ENCODE assay signal across 1 cellular context in the genomic region with DNA sequence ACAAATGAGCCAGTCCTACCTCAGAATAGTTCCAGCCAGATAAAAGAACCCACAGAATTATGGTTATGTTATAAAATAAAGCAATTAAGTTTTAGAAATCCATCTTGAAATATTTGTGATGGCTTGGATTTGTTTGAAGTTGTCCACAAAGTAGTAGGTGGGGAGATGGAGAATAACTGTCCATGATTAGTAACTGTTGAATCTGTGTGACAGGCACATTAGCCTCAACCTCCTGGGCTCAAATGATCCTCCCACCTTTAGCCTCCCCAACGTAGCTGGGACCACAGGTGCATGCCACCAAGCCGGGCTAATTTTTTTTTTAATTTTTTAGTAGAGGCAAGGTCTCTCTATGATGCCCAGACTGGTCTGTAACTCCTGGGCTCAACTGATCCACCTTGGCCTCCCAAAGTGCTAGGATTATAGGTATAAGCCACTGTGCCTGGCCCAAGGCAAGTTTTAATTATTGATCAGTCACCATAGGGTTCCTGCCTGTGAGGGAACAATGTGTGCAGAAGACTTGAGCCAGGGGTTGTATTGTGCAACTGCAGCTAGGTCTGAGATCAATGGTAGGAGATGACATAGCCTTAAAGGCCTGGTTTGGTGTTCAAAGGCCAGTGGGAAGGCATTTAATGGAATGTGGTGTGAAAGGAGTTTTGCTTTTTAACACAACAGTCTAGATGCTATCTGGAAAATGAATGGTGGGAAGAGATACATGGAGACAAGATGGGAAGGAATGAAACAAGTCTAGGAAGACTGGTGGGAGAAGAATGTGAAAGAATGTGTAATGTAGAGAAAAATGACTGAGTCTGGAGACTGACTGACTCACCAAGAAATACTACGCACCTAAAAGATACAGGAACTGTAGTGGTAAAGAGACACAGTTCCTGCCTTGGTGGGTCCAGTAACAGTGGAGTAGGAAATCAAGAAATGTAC.
TF ChIP-seq lines count a peak whose summit lies in the region.

No MANE protein-coding gene starts in this region.

TF ChIP-seq in K562, 482 proteins besides CTCF, POLR2A, EP300 and RAD21 (continued from another document and continues in another):
- TF ChIP-seq ZFP36 (IDR thresholded peaks at IDR 0.05; ENCODE audit: low read depth, low read length, partially characterized antibody) (no peak), HEY1 (CRISPR knock-in tag; IDR thresholded peaks at IDR 0.05; ENCODE audit: borderline replicate concordance) (no peak), RBM15 (IDR thresholded peaks at IDR 0.05; ENCODE audit: insufficient read depth, low read length) (no peak), NR2C1 (IDR thresholded peaks at IDR 0.05) (no peak), NR2C1 (tag; IDR thresholded peaks at IDR 0.05) (no peak), MCM7 (IDR thresholded peaks at IDR 0.05) (no peak), PML (IDR thresholded peaks at IDR 0.05; ENCODE audit: low read length) (peak; percentile 49), FOSL1 (tag; conservative IDR thresholded peaks at IDR 0.05) (no peak), KLF13 (tag; IDR thresholded peaks at IDR 0.05; ENCODE audit: borderline replicate concordance, low read depth) (no peak), ZNF699 (CRISPR knock-in tag; IDR thresholded peaks at IDR 0.05; ENCODE audit: insufficient replicate concordance) (no peak), EP400 (IDR thresholded peaks at IDR 0.05) (no peak), ZSCAN29 (IDR thresholded peaks at IDR 0.05) (no peak), SMARCE1 (IDR thresholded peaks at IDR 0.05) (no peak), CTBP1 (IDR thresholded peaks at IDR 0.05; ENCODE audit: borderline replicate concordance) (no peak), STAG1 (CRISPR knock-in tag; IDR thresholded peaks at IDR 0.05; ENCODE audit: borderline replicate concordance) (no peak), TAF9B (IDR thresholded peaks at IDR 0.05; ENCODE audit: partially characterized antibody) (no peak), CCAR2 (IDR thresholded peaks at IDR 0.05; ENCODE audit: low read depth, low read length) (no peak), ZNF3 (CRISPR knock-in tag; IDR thresholded peaks at IDR 0.05) (no peak), HNRNPL (IDR thresholded peaks at IDR 0.05; ENCODE audit: low read depth, low read length) (no peak), FOXK1 (CRISPR knock-in tag; IDR thresholded peaks at IDR 0.05; ENCODE audit: borderline replicate concordance) (no peak), POLR2AphosphoS2 (IDR thresholded peaks at IDR 0.05; ENCODE audit: low read length) (peak; percentile 28), ZNF133 (CRISPR knock-in tag; IDR thresholded peaks at IDR 0.05) (no peak), ZNF79 (CRISPR knock-in tag; IDR thresholded peaks at IDR 0.05; ENCODE audit: low read depth) (no peak), NCOA1 (IDR thresholded peaks at IDR 0.05; ENCODE audit: low read depth) (no peak), ZNF239 (CRISPR knock-in tag; IDR thresholded peaks at IDR 0.05) (no peak), CCNT2 (IDR thresholded peaks at IDR 0.05; ENCODE audit: borderline replicate concordance, extremely low read depth, insufficient read length, low read depth, low read length) (no peak), KAT7 (CRISPR knock-in tag; IDR thresholded peaks at IDR 0.05; ENCODE audit: borderline replicate concordance) (no peak), STAT5A (IDR thresholded peaks at IDR 0.05; ENCODE audit: borderline replicate concordance, low read length) (no peak), ZNF561 (CRISPR knock-in tag; conservative IDR thresholded peaks at IDR 0.05) (no peak), PPARD (CRISPR knock-in tag; IDR thresholded peaks at IDR 0.05) (no peak), MCM3 (IDR thresholded peaks at IDR 0.05) (no peak)
- TF ChIP-seq, protein P1, sequence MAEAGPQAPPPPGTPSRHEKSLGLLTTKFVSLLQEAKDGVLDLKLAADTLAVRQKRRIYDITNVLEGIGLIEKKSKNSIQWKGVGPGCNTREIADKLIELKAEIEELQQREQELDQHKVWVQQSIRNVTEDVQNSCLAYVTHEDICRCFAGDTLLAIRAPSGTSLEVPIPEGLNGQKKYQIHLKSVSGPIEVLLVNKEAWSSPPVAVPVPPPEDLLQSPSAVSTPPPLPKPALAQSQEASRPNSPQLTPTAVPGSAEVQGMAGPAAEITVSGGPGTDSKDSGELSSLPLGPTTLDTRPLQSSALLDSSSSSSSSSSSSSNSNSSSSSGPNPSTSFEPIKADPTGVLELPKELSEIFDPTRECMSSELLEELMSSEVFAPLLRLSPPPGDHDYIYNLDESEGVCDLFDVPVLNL (CRISPR knock-in tag; IDR thresholded peaks at IDR 0.05; ENCODE audit: low read depth): no peak
- TF ChIP-seq, protein P2, sequence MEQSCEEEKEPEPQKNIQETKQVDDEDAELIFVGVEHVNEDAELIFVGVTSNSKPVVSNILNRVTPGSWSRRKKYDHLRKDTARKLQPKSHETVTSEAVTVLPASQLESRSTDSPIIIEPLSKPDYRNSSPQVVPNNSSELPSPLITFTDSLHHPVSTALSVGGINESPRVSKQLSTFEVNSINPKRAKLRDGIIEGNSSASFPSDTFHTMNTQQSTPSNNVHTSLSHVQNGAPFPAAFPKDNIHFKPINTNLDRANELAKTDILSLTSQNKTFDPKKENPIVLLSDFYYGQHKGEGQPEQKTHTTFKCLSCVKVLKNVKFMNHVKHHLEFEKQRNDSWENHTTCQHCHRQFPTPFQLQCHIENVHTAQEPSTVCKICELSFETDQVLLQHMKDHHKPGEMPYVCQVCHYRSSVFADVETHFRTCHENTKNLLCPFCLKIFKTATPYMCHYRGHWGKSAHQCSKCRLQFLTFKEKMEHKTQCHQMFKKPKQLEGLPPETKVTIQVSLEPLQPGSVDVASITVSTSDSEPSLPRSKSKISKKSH (CRISPR knock-in tag; IDR thresholded peaks at IDR 0.05): no peak
- TF ChIP-seq, protein P3, sequence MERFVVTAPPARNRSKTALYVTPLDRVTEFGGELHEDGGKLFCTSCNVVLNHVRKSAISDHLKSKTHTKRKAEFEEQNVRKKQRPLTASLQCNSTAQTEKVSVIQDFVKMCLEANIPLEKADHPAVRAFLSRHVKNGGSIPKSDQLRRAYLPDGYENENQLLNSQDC (CRISPR knock-in tag; IDR thresholded peaks at IDR 0.05): no peak
- TF ChIP-seq, protein P4, sequence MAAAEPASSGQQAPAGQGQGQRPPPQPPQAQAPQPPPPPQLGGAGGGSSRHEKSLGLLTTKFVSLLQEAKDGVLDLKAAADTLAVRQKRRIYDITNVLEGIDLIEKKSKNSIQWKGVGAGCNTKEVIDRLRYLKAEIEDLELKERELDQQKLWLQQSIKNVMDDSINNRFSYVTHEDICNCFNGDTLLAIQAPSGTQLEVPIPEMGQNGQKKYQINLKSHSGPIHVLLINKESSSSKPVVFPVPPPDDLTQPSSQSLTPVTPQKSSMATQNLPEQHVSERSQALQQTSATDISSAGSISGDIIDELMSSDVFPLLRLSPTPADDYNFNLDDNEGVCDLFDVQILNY (CRISPR knock-in tag; IDR thresholded peaks at IDR 0.05): no peak
- TF ChIP-seq, protein P5, sequence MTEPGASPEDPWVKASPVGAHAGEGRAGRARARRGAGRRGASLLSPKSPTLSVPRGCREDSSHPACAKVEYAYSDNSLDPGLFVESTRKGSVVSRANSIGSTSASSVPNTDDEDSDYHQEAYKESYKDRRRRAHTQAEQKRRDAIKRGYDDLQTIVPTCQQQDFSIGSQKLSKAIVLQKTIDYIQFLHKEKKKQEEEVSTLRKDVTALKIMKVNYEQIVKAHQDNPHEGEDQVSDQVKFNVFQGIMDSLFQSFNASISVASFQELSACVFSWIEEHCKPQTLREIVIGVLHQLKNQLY (CRISPR knock-in tag; conservative IDR thresholded peaks at IDR 0.05): no peak
- TF ChIP-seq, protein P6, sequence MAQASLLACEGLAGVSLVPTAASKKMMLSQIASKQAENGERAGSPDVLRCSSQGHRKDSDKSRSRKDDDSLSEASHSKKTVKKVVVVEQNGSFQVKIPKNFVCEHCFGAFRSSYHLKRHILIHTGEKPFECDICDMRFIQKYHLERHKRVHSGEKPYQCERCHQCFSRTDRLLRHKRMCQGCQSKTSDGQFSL (CRISPR knock-in tag; IDR thresholded peaks at IDR 0.05): no peak
- TF ChIP-seq, protein P6 (tag; IDR thresholded peaks at IDR 0.05): no peak
- TF ChIP-seq, protein P7, sequence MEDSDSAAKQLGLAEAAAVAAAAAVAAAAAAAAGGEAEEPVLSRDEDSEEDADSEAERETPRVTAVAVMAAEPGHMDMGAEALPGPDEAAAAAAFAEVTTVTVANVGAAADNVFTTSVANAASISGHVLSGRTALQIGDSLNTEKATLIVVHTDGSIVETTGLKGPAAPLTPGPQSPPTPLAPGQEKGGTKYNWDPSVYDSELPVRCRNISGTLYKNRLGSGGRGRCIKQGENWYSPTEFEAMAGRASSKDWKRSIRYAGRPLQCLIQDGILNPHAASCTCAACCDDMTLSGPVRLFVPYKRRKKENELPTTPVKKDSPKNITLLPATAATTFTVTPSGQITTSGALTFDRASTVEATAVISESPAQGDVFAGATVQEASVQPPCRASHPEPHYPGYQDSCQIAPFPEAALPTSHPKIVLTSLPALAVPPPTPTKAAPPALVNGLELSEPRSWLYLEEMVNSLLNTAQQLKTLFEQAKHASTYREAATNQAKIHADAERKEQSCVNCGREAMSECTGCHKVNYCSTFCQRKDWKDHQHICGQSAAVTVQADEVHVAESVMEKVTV (CRISPR knock-in tag; IDR thresholded peaks at IDR 0.05): no peak
- TF ChIP-seq, protein P8, sequence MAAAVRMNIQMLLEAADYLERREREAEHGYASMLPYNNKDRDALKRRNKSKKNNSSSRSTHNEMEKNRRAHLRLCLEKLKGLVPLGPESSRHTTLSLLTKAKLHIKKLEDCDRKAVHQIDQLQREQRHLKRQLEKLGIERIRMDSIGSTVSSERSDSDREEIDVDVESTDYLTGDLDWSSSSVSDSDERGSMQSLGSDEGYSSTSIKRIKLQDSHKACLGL (CRISPR knock-in tag; IDR thresholded peaks at IDR 0.05; ENCODE audit: borderline replicate concordance, poor library complexity, severe bottlenecking): no peak
- TF ChIP-seq, protein P9, sequence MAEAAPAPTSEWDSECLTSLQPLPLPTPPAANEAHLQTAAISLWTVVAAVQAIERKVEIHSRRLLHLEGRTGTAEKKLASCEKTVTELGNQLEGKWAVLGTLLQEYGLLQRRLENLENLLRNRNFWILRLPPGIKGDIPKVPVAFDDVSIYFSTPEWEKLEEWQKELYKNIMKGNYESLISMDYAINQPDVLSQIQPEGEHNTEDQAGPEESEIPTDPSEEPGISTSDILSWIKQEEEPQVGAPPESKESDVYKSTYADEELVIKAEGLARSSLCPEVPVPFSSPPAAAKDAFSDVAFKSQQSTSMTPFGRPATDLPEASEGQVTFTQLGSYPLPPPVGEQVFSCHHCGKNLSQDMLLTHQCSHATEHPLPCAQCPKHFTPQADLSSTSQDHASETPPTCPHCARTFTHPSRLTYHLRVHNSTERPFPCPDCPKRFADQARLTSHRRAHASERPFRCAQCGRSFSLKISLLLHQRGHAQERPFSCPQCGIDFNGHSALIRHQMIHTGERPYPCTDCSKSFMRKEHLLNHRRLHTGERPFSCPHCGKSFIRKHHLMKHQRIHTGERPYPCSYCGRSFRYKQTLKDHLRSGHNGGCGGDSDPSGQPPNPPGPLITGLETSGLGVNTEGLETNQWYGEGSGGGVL (CRISPR knock-in tag; IDR thresholded peaks at IDR 0.05): no peak
- TF ChIP-seq, protein P10, sequence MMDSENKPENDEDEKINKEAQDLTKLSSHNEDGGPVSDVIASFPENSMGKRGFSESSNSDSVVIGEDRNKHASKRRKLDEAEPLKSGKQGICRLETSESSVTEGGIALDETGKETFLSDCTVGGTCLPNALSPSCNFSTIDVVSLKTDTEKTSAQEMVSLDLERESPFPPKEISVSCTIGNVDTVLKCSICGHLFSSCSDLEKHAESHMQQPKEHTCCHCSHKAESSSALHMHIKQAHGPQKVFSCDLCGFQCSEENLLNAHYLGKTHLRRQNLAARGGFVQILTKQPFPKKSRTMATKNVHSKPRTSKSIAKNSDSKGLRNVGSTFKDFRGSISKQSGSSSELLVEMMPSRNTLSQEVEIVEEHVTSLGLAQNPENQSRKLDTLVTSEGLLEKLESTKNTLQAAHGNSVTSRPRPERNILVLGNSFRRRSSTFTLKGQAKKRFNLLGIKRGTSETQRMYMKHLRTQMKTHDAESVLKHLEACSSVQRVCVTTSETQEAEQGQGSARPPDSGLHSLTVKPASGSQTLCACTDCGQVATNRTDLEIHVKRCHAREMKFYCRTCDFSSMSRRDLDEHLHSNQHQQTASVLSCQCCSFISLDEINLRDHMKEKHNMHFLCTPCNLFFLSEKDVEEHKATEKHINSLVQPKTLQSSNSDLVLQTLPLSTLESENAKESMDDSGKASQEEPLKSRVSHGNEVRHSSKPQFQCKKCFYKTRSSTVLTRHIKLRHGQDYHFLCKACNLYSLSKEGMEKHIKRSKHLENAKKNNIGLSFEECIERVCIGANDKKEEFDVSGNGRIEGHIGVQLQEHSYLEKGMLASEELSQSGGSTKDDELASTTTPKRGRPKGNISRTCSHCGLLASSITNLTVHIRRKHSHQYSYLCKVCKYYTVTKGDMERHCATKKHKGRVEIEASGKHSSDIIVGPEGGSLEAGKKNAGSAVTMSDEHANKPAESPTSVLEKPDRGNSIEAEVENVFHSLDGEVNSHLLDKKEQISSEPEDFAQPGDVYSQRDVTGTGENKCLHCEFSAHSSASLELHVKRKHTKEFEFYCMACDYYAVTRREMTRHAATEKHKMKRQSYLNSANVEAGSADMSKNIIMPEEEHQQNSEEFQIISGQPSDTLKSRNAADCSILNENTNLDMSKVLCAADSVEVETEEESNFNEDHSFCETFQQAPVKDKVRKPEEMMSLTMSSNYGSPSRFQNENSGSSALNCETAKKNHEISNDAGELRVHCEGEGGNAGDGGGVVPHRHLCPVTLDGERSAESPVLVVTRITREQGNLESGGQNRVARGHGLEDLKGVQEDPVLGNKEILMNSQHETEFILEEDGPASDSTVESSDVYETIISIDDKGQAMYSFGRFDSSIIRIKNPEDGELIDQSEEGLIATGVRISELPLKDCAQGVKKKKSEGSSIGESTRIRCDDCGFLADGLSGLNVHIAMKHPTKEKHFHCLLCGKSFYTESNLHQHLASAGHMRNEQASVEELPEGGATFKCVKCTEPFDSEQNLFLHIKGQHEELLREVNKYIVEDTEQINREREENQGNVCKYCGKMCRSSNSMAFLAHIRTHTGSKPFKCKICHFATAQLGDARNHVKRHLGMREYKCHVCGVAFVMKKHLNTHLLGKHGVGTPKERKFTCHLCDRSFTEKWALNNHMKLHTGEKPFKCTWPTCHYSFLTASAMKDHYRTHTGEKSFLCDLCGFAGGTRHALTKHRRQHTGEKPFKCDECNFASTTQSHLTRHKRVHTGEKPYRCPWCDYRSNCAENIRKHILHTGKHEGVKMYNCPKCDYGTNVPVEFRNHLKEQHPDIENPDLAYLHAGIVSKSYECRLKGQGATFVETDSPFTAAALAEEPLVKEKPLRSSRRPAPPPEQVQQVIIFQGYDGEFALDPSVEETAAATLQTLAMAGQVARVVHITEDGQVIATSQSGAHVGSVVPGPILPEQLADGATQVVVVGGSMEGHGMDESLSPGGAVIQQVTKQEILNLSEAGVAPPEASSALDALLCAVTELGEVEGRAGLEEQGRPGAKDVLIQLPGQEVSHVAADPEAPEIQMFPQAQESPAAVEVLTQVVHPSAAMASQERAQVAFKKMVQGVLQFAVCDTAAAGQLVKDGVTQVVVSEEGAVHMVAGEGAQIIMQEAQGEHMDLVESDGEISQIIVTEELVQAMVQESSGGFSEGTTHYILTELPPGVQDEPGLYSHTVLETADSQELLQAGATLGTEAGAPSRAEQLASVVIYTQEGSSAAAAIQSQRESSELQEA (IDR thresholded peaks at IDR 0.05; ENCODE audit: low read depth): no peak
